In the genomic region with DNA sequence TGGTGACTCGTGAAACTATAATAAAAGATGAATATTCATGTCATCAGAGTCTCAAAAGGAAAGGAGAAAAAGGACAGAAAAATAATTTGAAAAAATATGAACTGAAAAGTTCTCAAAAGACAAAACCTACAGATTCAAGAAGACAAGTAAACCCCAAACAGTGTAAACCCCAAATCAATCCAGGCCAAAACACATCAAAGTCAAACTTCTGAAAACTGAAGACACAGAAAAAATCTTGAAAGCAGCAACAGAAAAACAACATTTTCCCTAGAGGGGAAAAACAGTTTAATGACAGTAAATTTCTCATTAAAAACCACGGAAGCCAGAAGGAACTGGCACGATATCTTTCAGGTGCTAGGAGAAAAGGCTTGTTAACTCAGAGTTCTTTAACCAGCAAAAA, we compare ENCODE assay signal across 1 cellular context.
TF ChIP-seq lines count a peak whose summit lies in the region.

No MANE protein-coding gene starts in this region.

TF ChIP-seq in GM23338, 12 proteins besides CTCF, POLR2A, EP300 and RAD21 (continued from another document):
- TF ChIP-seq, protein P1, sequence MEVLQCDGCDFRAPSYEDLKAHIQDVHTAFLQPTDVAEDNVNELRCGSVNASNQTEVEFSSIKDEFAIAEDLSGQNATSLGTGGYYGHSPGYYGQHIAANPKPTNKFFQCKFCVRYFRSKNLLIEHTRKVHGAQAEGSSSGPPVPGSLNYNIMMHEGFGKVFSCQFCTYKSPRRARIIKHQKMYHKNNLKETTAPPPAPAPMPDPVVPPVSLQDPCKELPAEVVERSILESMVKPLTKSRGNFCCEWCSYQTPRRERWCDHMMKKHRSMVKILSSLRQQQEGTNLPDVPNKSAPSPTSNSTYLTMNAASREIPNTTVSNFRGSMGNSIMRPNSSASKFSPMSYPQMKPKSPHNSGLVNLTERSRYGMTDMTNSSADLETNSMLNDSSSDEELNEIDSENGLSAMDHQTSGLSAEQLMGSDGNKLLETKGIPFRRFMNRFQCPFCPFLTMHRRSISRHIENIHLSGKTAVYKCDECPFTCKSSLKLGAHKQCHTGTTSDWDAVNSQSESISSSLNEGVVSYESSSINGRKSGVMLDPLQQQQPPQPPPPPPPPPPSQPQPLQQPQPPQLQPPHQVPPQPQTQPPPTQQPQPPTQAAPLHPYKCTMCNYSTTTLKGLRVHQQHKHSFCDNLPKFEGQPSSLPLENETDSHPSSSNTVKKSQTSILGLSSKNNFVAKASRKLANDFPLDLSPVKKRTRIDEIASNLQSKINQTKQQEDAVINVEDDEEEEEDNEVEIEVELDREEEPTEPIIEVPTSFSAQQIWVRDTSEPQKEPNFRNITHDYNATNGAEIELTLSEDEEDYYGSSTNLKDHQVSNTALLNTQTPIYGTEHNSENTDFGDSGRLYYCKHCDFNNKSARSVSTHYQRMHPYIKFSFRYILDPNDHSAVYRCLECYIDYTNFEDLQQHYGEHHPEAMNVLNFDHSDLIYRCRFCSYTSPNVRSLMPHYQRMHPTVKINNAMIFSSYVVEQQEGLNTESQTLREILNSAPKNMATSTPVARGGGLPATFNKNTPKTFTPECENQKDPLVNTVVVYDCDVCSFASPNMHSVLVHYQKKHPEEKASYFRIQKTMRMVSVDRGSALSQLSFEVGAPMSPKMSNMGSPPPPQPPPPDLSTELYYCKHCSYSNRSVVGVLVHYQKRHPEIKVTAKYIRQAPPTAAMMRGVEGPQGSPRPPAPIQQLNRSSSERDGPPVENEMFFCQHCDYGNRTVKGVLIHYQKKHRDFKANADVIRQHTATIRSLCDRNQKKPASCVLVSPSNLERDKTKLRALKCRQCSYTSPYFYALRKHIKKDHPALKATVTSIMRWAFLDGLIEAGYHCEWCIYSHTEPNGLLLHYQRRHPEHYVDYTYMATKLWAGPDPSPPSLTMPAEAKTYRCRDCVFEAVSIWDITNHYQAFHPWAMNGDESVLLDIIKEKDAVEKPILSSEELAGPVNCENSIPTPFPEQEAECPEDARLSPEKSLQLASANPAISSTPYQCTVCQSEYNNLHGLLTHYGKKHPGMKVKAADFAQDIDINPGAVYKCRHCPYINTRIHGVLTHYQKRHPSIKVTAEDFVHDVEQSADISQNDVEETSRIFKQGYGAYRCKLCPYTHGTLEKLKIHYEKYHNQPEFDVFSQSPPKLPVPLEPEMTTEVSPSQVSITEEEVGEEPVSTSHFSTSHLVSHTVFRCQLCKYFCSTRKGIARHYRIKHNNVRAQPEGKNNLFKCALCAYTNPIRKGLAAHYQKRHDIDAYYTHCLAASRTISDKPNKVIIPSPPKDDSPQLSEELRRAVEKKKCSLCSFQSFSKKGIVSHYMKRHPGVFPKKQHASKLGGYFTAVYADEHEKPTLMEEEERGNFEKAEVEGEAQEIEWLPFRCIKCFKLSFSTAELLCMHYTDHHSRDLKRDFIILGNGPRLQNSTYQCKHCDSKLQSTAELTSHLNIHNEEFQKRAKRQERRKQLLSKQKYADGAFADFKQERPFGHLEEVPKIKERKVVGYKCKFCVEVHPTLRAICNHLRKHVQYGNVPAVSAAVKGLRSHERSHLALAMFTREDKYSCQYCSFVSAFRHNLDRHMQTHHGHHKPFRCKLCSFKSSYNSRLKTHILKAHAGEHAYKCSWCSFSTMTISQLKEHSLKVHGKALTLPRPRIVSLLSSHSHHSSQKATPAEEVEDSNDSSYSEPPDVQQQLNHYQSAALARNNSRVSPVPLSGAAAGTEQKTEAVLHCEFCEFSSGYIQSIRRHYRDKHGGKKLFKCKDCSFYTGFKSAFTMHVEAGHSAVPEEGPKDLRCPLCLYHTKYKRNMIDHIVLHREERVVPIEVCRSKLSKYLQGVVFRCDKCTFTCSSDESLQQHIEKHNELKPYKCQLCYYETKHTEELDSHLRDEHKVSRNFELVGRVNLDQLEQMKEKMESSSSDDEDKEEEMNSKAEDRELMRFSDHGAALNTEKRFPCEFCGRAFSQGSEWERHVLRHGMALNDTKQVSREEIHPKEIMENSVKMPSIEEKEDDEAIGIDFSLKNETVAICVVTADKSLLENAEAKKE (CRISPR knock-in tag; IDR thresholded peaks at IDR 0.05), result no peak
- TF ChIP-seq NANOG (IDR thresholded peaks at IDR 0.05; ENCODE audit: borderline replicate concordance), result no peak
- no peak for TF ChIP-seq STAT1 (IDR thresholded peaks at IDR 0.05; ENCODE audit: unreplicated experiment)
- no peak for TF ChIP-seq EZH2 (IDR thresholded peaks at IDR 0.05; ENCODE audit: low read depth, unreplicated experiment)
- TF ChIP-seq POLR2AphosphoS5 (IDR thresholded peaks at IDR 0.05; ENCODE audit: low read depth), result no peak
- TF ChIP-seq, protein P2, sequence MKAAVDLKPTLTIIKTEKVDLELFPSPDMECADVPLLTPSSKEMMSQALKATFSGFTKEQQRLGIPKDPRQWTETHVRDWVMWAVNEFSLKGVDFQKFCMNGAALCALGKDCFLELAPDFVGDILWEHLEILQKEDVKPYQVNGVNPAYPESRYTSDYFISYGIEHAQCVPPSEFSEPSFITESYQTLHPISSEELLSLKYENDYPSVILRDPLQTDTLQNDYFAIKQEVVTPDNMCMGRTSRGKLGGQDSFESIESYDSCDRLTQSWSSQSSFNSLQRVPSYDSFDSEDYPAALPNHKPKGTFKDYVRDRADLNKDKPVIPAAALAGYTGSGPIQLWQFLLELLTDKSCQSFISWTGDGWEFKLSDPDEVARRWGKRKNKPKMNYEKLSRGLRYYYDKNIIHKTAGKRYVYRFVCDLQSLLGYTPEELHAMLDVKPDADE (IDR thresholded peaks at IDR 0.05), result no peak
- TF ChIP-seq ZNF114 (CRISPR knock-in tag; IDR thresholded peaks at IDR 0.05), result no peak
- no peak for TF ChIP-seq ZNF331 (CRISPR knock-in tag; IDR thresholded peaks at IDR 0.05; ENCODE audit: low read depth)
- TF ChIP-seq, protein P3, sequence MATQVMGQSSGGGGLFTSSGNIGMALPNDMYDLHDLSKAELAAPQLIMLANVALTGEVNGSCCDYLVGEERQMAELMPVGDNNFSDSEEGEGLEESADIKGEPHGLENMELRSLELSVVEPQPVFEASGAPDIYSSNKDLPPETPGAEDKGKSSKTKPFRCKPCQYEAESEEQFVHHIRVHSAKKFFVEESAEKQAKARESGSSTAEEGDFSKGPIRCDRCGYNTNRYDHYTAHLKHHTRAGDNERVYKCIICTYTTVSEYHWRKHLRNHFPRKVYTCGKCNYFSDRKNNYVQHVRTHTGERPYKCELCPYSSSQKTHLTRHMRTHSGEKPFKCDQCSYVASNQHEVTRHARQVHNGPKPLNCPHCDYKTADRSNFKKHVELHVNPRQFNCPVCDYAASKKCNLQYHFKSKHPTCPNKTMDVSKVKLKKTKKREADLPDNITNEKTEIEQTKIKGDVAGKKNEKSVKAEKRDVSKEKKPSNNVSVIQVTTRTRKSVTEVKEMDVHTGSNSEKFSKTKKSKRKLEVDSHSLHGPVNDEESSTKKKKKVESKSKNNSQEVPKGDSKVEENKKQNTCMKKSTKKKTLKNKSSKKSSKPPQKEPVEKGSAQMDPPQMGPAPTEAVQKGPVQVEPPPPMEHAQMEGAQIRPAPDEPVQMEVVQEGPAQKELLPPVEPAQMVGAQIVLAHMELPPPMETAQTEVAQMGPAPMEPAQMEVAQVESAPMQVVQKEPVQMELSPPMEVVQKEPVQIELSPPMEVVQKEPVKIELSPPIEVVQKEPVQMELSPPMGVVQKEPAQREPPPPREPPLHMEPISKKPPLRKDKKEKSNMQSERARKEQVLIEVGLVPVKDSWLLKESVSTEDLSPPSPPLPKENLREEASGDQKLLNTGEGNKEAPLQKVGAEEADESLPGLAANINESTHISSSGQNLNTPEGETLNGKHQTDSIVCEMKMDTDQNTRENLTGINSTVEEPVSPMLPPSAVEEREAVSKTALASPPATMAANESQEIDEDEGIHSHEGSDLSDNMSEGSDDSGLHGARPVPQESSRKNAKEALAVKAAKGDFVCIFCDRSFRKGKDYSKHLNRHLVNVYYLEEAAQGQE (IDR thresholded peaks at IDR 0.05; ENCODE audit: unreplicated experiment), result no peak
TF ChIP-seq in GM23338: peak in this region for 0.
